ENCODE assay signal across 10 cellular contexts in the genomic region with DNA sequence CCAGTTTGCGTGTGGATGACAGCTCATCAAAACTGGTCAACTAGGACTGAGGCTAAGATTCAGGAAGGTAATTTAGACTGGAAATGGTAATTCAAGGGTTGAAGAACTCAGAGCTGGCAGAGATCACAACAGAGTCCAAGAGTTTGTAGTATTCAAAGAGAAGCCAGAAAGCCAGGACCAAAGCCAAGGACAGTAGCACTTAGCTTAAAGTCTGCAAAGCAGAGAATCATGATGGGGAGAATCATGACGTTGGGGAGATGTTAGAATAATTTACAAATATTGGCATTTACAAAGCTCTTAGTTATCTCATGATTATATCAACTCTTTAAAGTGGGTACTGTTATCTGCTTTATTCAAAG. TPM values are rescaled to one million over a fixed set of nuclear protein-coding genes. Genes with fewer than 3 reads are reported as not detected.
DNase-seq lines count a peak whose midpoint lies in the region; ATAC-seq and TF ChIP-seq lines count a peak whose summit lies in the region.
"Had no signal": no experiment of that assay in that cellular context is flagged by ENCODE, and none has a peak within 500 bp of the region (broad histone marks: within the 10 kb centered on the region; RNA-seq: fewer than 3 reads in every experiment).

No MANE protein-coding gene starts in this region.

- H3K36me3 ChIP-seq in right atrium auricular region (peaks cover 10% of the 10 kb centered on the region), thoracic aorta (no peaks in the 10 kb centered on the region)

- DNase-seq in Right ventricle myocardium superior (no peak), right atrium auricular region (ENCODE audit: low spot score) (no peak), thoracic aorta (ENCODE audit: low spot score) (no peak), glutamatergic neuron (no peak), NCI-H1417 (lab: John Stamatoyannopoulos, UW) (no peak)
- DNase-seq in effector memory CD8-positive, alpha-beta T cell: no peak
- DNase-seq in effector CD8-positive, alpha-beta T cell (lab: John Stamatoyannopoulos, UW): no peak

- peaks cover 37% of the 10 kb centered on the region for H3K36me3 Mint-ChIP-seq in effector memory CD8-positive, alpha-beta T cell (ENCODE audit: insufficient read depth)
- H3K36me3 Mint-ChIP-seq in glutamatergic neuron (ENCODE audit: unreplicated experiment): no peaks in the 10 kb centered on the region

- H3K27me3 Mint-ChIP-seq in effector memory CD8-positive, alpha-beta T cell: no peaks in the 10 kb centered on the region
- no peaks in the 10 kb centered on the region for H3K27me3 Mint-ChIP-seq in glutamatergic neuron (ENCODE audit: unreplicated experiment)

- H3K4me1 Mint-ChIP-seq in effector memory CD8-positive, alpha-beta T cell (ENCODE audit: low read depth in 2 of 2): peaks cover 25 to 38% of the 10 kb centered on the region in 2 donors
- peaks cover 2% of the 10 kb centered on the region for H3K4me1 Mint-ChIP-seq in glutamatergic neuron (ENCODE audit: low read depth, unreplicated experiment)

- ATAC-seq in Right ventricle myocardium superior (ENCODE audit: poor library complexity) (peak; percentile 52), HG03565 (IDR thresholded peaks at IDR 0.05; ENCODE audit: unreplicated experiment) (peak; percentile 25), thoracic aorta (ENCODE audit: insufficient number of reproducible peaks, low FRiP score, low read depth) (no peak)
- no peak for ATAC-seq in effector memory CD8-positive, alpha-beta T cell (replicated peaks)

- H3K27ac ChIP-seq in right atrium auricular region (peak overlapping the region in 1 of 2 donors; percentile 1), thoracic aorta (peak overlapping the region; percentile 43 to 67)
- H3K27ac ChIP-seq: suprapubic skin, VCaP had no signal

- peak overlapping the region; percentile 1 to 39 for H3K27ac Mint-ChIP-seq in effector memory CD8-positive, alpha-beta T cell
- no peak overlapping the region for H3K27ac Mint-ChIP-seq in glutamatergic neuron (ENCODE audit: unreplicated experiment)

- TF ChIP-seq CTCF in right atrium auricular region (IDR thresholded peaks at IDR 0.05) (no peak), thoracic aorta (IDR thresholded peaks at IDR 0.05) (no peak), glutamatergic neuron (IDR thresholded peaks at IDR 0.05; ENCODE audit: partially characterized antibody, unreplicated experiment) (no peak)

- H3K27me3 ChIP-seq in right atrium auricular region (no peaks in the 10 kb centered on the region), thoracic aorta (replicated peaks; ENCODE audit: insufficient read depth) (no peaks in the 10 kb centered on the region)
- H3K27me3 ChIP-seq: suprapubic skin had no signal

- peaks cover 0 to 52% of the 10 kb centered on the region in 2 donors for H3K4me1 ChIP-seq in right atrium auricular region
- H3K4me1 ChIP-seq in thoracic aorta (ENCODE audit: control insufficient read depth in 1 of 2, low read depth in 2 of 2): peaks cover 56 to 87% of the 10 kb centered on the region in 2 donors

- H3K4me3 Mint-ChIP-seq in effector memory CD8-positive, alpha-beta T cell: no peak overlapping the region
- H3K4me3 Mint-ChIP-seq in glutamatergic neuron (ENCODE audit: unreplicated experiment): no peak overlapping the region

- H3K4me3 ChIP-seq in right atrium auricular region: no peak overlapping the region
- no peak overlapping the region for H3K4me3 ChIP-seq in thoracic aorta
- H3K4me3 ChIP-seq: suprapubic skin had no signal

- no peaks in the 10 kb centered on the region for H3K9me3 Mint-ChIP-seq in effector memory CD8-positive, alpha-beta T cell
- no peaks in the 10 kb centered on the region for H3K9me3 Mint-ChIP-seq in glutamatergic neuron (ENCODE audit: unreplicated experiment)

- intact Hi-C loops in Right ventricle myocardium superior (cut with DNase I): no loop called here

- H3K9me3 ChIP-seq in right atrium auricular region: no peaks in the 10 kb centered on the region
- H3K9me3 ChIP-seq in thoracic aorta: no peaks in the 10 kb centered on the region
- H3K9me3 ChIP-seq: suprapubic skin had no signal

RNA-seq across cellular contexts. Expression of a gene that starts 32.6 kb away (rescaled TPM):
- total RNA-seq in Right ventricle myocardium superior: 106 TPM
- total RNA-seq in right atrium auricular region: 100 to 1,000 TPM in 1 of 2 donors, 10 to 100 TPM in 1; 87.2 to 103 TPM
- 100 to 1,000 TPM; 102 to 112 TPM for total RNA-seq in thoracic aorta
- total RNA-seq in glutamatergic neuron (ENCODE audit: unreplicated experiment): 81.6 TPM

Comparison
In these comparisons a context has a peak if more than half of its experiments do, and no peak if none do; other contexts are left out.
1. ATAC-seq: peak in Right ventricle myocardium superior (single experiment) and HG03565 (single experiment); none in effector memory CD8-positive, alpha-beta T cell (single experiment) and thoracic aorta (single experiment).